1 cellular context compared by ENCODE assay signal in genomic region chr3:17730318-17730967, GRCh38.
TF ChIP-seq lines count a peak whose summit lies in the region.

No MANE protein-coding gene starts in this region.

TF ChIP-seq in HepG2, 621 proteins besides CTCF, POLR2A, EP300 and RAD21 (continued from another document):
- TF ChIP-seq ZBTB39 (CRISPR knock-in tag; IDR thresholded peaks at IDR 0.05), result no peak
- TF ChIP-seq NFATC3 (CRISPR knock-in tag; IDR thresholded peaks at IDR 0.05), result no peak
- no peak for TF ChIP-seq ZNF784 (CRISPR knock-in tag; IDR thresholded peaks at IDR 0.05; ENCODE audit: borderline replicate concordance)
- TF ChIP-seq ZZZ3 (CRISPR knock-in tag; IDR thresholded peaks at IDR 0.05; ENCODE audit: borderline replicate concordance), result no peak
- no peak for TF ChIP-seq TOE1 (CRISPR knock-in tag; IDR thresholded peaks at IDR 0.05)
